ENCODE assay signal across 6 cellular contexts in genomic region chr15:30841639-30842038, GRCh38.
DNase-seq lines count a peak whose midpoint lies in the region; ATAC-seq lines count a peak whose summit lies in the region.
"Not testable (repeated sequence)": the region's sequence is repeated elsewhere in the genome, so short reads cannot be mapped to it uniquely, and the experiment has no call there.

No MANE protein-coding gene starts in this region.

- H3K36me3 ChIP-seq in CD4-positive, alpha-beta memory T cell (ENCODE audit: insufficient read depth, low read length), result not testable (repeated sequence)

- peaks cover 34% of the 10 kb centered on the region for H3K4me1 ChIP-seq in CD4-positive, alpha-beta memory T cell (ENCODE audit: insufficient read depth, low read length)

- intact Hi-C loops in CD4-positive, alpha-beta memory T cell (cut with micrococcal nuclease), result not testable (repeated sequence)

- CTCF ChIA-PET in CD4-positive, alpha-beta memory T cell (lab: Charles Lee; ENCODE audit: partially characterized antibody), result interaction anchor here (0.8 kb wide), 1 partner anchor 18 kb away, joined by 3 read pairs; no protein-coding TSS in a partner anchor
- CTCF ChIA-PET in activated CD4-positive, alpha-beta memory T cell treated with anti-CD3 and anti-CD28 coated beads, Interleukin-2, amount 10 ng/mL, durations not matched to agents 7 days and 5 days (lab: Charles Lee), result interaction anchor here (3.1 kb wide), 1 partner anchor 17 kb away, joined by 8 read pairs; no protein-coding TSS in a partner anchor

- not testable (repeated sequence) for H3K9me3 ChIP-seq in CD4-positive, alpha-beta memory T cell (ENCODE audit: control insufficient read depth in 1 of 2, low read length in 2 of 2)

- H3K27me3 Mint-ChIP-seq in CD4-positive, alpha-beta memory T cell; T-helper 2 cell treated with Interferon-gamma antibody and Interleukin-4, amounts not matched to agents 5 μg/mL and 100 μg/mL, for 36 hours (ENCODE audit: low read depth); activated T-helper 17 cell treated with anti-CD3 and anti-CD28 coated beads, Interleukin-2, amount 50 U/mL, for 72 hours; activated naive CD8-positive, alpha-beta T cell treated with anti-CD3 and anti-CD28 coated beads, Interleukin-2, amount 10 ng/mL, durations not matched to agents 7 days and 5 days: not testable (repeated sequence)
- peaks cover 23% of the 10 kb centered on the region for H3K27me3 Mint-ChIP-seq in activated CD4-positive, alpha-beta memory T cell treated with anti-CD3 and anti-CD28 coated beads, Interleukin-2, amount 10 ng/mL, durations not matched to agents 7 days and 5 days

- ATAC-seq in activated T-helper 17 cell treated with anti-CD3 and anti-CD28 coated beads, Interleukin-2, amount 50 U/mL, for 72 hours (replicated peaks), result peak; percentile 47
- ATAC-seq in activated naive CD8-positive, alpha-beta T cell treated with anti-CD3 and anti-CD28 coated beads, Interleukin-2, amount 10 ng/mL, durations not matched to agents 7 days and 5 days (ENCODE audit: low read depth), result not testable (repeated sequence)

- H3K4me1 Mint-ChIP-seq in CD4-positive, alpha-beta memory T cell, result peaks cover 31 to 37% (median 34%) of the 10 kb centered on the region in 4 donors
- H3K4me1 Mint-ChIP-seq in T-helper 2 cell treated with Interferon-gamma antibody and Interleukin-4, amounts not matched to agents 5 μg/mL and 100 μg/mL, for 36 hours (ENCODE audit: low read depth), result peaks cover 31% of the 10 kb centered on the region
- H3K4me1 Mint-ChIP-seq in activated CD4-positive, alpha-beta memory T cell treated with anti-CD3 and anti-CD28 coated beads, Interleukin-2, amount 10 ng/mL, durations not matched to agents 7 days and 5 days, result peaks cover 36% of the 10 kb centered on the region
- H3K4me1 Mint-ChIP-seq in activated T-helper 17 cell treated with anti-CD3 and anti-CD28 coated beads, Interleukin-2, amount 50 U/mL, for 72 hours, result peaks cover 23% of the 10 kb centered on the region
- H3K4me1 Mint-ChIP-seq in activated naive CD8-positive, alpha-beta T cell treated with anti-CD3 and anti-CD28 coated beads, Interleukin-2, amount 10 ng/mL, durations not matched to agents 7 days and 5 days, result peaks cover 34% of the 10 kb centered on the region

- not testable (repeated sequence) for H3K9me3 Mint-ChIP-seq in CD4-positive, alpha-beta memory T cell; T-helper 2 cell treated with Interferon-gamma antibody and Interleukin-4, amounts not matched to agents 5 μg/mL and 100 μg/mL, for 36 hours; activated CD4-positive, alpha-beta memory T cell treated with anti-CD3 and anti-CD28 coated beads, Interleukin-2, amount 10 ng/mL, durations not matched to agents 7 days and 5 days; activated T-helper 17 cell treated with anti-CD3 and anti-CD28 coated beads, Interleukin-2, amount 50 U/mL, for 72 hours; activated naive CD8-positive, alpha-beta T cell treated with anti-CD3 and anti-CD28 coated beads, Interleukin-2, amount 10 ng/mL, durations not matched to agents 7 days and 5 days

- peak overlapping the region in 5 of 8 donors; percentile 13 to 57 (median 43) for H3K4me3 Mint-ChIP-seq in CD4-positive, alpha-beta memory T cell
- peak overlapping the region; percentile 18 for H3K4me3 Mint-ChIP-seq in T-helper 2 cell treated with Interferon-gamma antibody and Interleukin-4, amounts not matched to agents 5 μg/mL and 100 μg/mL, for 36 hours
- not testable (repeated sequence) for H3K4me3 Mint-ChIP-seq in activated CD4-positive, alpha-beta memory T cell treated with anti-CD3 and anti-CD28 coated beads, Interleukin-2, amount 10 ng/mL, durations not matched to agents 7 days and 5 days
- H3K4me3 Mint-ChIP-seq in activated T-helper 17 cell treated with anti-CD3 and anti-CD28 coated beads, Interleukin-2, amount 50 U/mL, for 72 hours, result peak overlapping the region; percentile 0
- peak overlapping the region; percentile 1 for H3K4me3 Mint-ChIP-seq in activated naive CD8-positive, alpha-beta T cell treated with anti-CD3 and anti-CD28 coated beads, Interleukin-2, amount 10 ng/mL, durations not matched to agents 7 days and 5 days

- H3K27me3 ChIP-seq in CD4-positive, alpha-beta memory T cell (ENCODE audit: insufficient read depth, low read length), result not testable (repeated sequence)

- not testable (repeated sequence) for DNase-seq in CD4-positive, alpha-beta memory T cell; T-helper 2 cell treated with Interferon-gamma antibody and Interleukin-4, amounts not matched to agents 5 μg/mL and 100 μg/mL, for 36 hours (ENCODE audit: low spot score); activated CD4-positive, alpha-beta memory T cell treated with anti-CD3 and anti-CD28 coated beads, Interleukin-2, amount 10 ng/mL, durations not matched to agents 7 days and 5 days; activated naive CD8-positive, alpha-beta T cell treated with anti-CD3 and anti-CD28 coated beads, Interleukin-2, amount 10 ng/mL, durations not matched to agents 7 days and 5 days
- peak; percentile 32 for DNase-seq in Jurkat, Clone E6-1 (ENCODE audit: low read depth, low spot score)

- POLR2A ChIA-PET in CD4-positive, alpha-beta memory T cell (lab: Charles Lee; ENCODE audit: partially characterized antibody), result interaction anchor here (0.9 to 1.4 kb wide), 2 partner anchors 14 to 62 kb away, joined by 3 read pairs; partner anchors contain the start of gene FAN1
- POLR2A ChIA-PET in activated CD4-positive, alpha-beta memory T cell treated with anti-CD3 and anti-CD28 coated beads, Interleukin-2, amount 10 ng/mL, durations not matched to agents 7 days and 5 days (lab: Charles Lee); activated naive CD8-positive, alpha-beta T cell treated with anti-CD3 and anti-CD28 coated beads, Interleukin-2, amount 10 ng/mL, durations not matched to agents 7 days and 5 days (lab: Charles Lee): not testable (repeated sequence)

- H3K4me3 ChIP-seq in CD4-positive, alpha-beta memory T cell (ENCODE audit: low read length in 2 of 2); Jurkat, Clone E6-1 (ENCODE audit: low read length): not testable (repeated sequence)

- not testable (repeated sequence) for H3K36me3 Mint-ChIP-seq in CD4-positive, alpha-beta memory T cell; activated CD4-positive, alpha-beta memory T cell treated with anti-CD3 and anti-CD28 coated beads, Interleukin-2, amount 10 ng/mL, durations not matched to agents 7 days and 5 days (ENCODE audit: low read depth)
- peaks cover 61% of the 10 kb centered on the region for H3K36me3 Mint-ChIP-seq in T-helper 2 cell treated with Interferon-gamma antibody and Interleukin-4, amounts not matched to agents 5 μg/mL and 100 μg/mL, for 36 hours (ENCODE audit: low read depth)
- peaks cover 77% of the 10 kb centered on the region for H3K36me3 Mint-ChIP-seq in activated T-helper 17 cell treated with anti-CD3 and anti-CD28 coated beads, Interleukin-2, amount 50 U/mL, for 72 hours (ENCODE audit: low read depth)
- H3K36me3 Mint-ChIP-seq in activated naive CD8-positive, alpha-beta T cell treated with anti-CD3 and anti-CD28 coated beads, Interleukin-2, amount 10 ng/mL, durations not matched to agents 7 days and 5 days, result peaks cover 47% of the 10 kb centered on the region

- not testable (repeated sequence) for H3K27ac ChIP-seq in CD4-positive, alpha-beta memory T cell (ENCODE audit: low read depth, low read length)

- peak overlapping the region; percentile 6 to 93 (median 78) for H3K27ac Mint-ChIP-seq in CD4-positive, alpha-beta memory T cell
- H3K27ac Mint-ChIP-seq in T-helper 2 cell treated with Interferon-gamma antibody and Interleukin-4, amounts not matched to agents 5 μg/mL and 100 μg/mL, for 36 hours, result peak overlapping the region; percentile 64
- H3K27ac Mint-ChIP-seq in activated CD4-positive, alpha-beta memory T cell treated with anti-CD3 and anti-CD28 coated beads, Interleukin-2, amount 10 ng/mL, durations not matched to agents 7 days and 5 days, result peak overlapping the region; percentile 10
- H3K27ac Mint-ChIP-seq in activated T-helper 17 cell treated with anti-CD3 and anti-CD28 coated beads, Interleukin-2, amount 50 U/mL, for 72 hours, result peak overlapping the region; percentile 0
- H3K27ac Mint-ChIP-seq in activated naive CD8-positive, alpha-beta T cell treated with anti-CD3 and anti-CD28 coated beads, Interleukin-2, amount 10 ng/mL, durations not matched to agents 7 days and 5 days, result peak overlapping the region; percentile 55

Comparison
In these comparisons a context has a peak if more than half of its experiments do, and no peak if none do; other contexts are left out.
1. H3K27ac Mint-ChIP-seq: peak in every context shown above with its lines; median percentile 78 in CD4-positive, alpha-beta memory T cell; 64 in T-helper 2 cell treated with Interferon-gamma antibody and Interleukin-4, amounts not matched to agents 5 μg/mL and 100 μg/mL, for 36 hours; 55 in activated naive CD8-positive, alpha-beta T cell treated with anti-CD3 and anti-CD28 coated beads, Interleukin-2, amount 10 ng/mL, durations not matched to agents 7 days and 5 days; 10 in activated CD4-positive, alpha-beta memory T cell treated with anti-CD3 and anti-CD28 coated beads, Interleukin-2, amount 10 ng/mL, durations not matched to agents 7 days and 5 days; 0 in activated T-helper 17 cell treated with anti-CD3 and anti-CD28 coated beads, Interleukin-2, amount 50 U/mL, for 72 hours.